ENCODE assay signal across 27 cellular contexts in genomic region chr5:156802501-156802900, GRCh38. TPM values are rescaled to one million over a fixed set of nuclear protein-coding genes. Genes with fewer than 3 reads are reported as not detected.
"Had no signal": no experiment of that assay in that cellular context is flagged by ENCODE, and none has a peak within 500 bp of the region (broad histone marks: within the 10 kb centered on the region; RNA-seq: fewer than 3 reads in every experiment).

No MANE protein-coding gene starts in this region.

- H3K9me3 ChIP-seq: breast epithelium, esophagus muscularis mucosa had no signal

- H3K27me3 ChIP-seq: breast epithelium, esophagus muscularis mucosa, foreskin keratinocyte, heart left ventricle, stomach, suprapubic skin, tibial artery had no signal

- H3K9me3 Mint-ChIP-seq: T-helper 2 cell treated with Interferon-gamma antibody and Interleukin-4, amounts not matched to agents 5 μg/mL and 100 μg/mL, for 36 hours had no signal

- H3K36me3 Mint-ChIP-seq: mesothelial cell of epicardium; stimulated activated naive B cell treated with anti-CD40 and anti-IgM and Interleukin-4, amounts not matched to agents 10 μg/mL and 1 μg/mL and 100 μg/mL, for 72 hours had no signal

- ATAC-seq: activated CD4-positive, alpha-beta T cell treated with anti-CD3 and anti-CD28 coated beads for 36 hours; activated naive CD4-positive, alpha-beta T cell treated with anti-CD3 and anti-CD28 coated beads, Interleukin-2, amount 50 U/mL, for 72 hours; activated T-cell treated with anti-CD3 and anti-CD28 coated beads, Interleukin-2, amount 50 U/mL, for 72 hours; foreskin keratinocyte; heart left ventricle; left colon; naive thymus-derived CD8-positive, alpha-beta T cell; right cardiac atrium; stimulated activated naive B cell treated with anti-CD40 and anti-IgM and Interleukin-4, amounts not matched to agents 10 μg/mL and 1 μg/mL and 100 μg/mL, for 72 hours had no signal

- H3K4me1 Mint-ChIP-seq: activated CD4-positive, alpha-beta T cell treated with anti-CD3 and anti-CD28 coated beads for 36 hours; immature natural killer cell; stimulated activated naive B cell treated with anti-CD40 and anti-IgM and Interleukin-4, amounts not matched to agents 10 μg/mL and 1 μg/mL and 100 μg/mL, for 72 hours had no signal

- H3K4me1 ChIP-seq: breast epithelium, esophagus muscularis mucosa, foreskin keratinocyte, stomach, suprapubic skin, tibial artery had no signal

- DNase-seq: activated CD4-positive, alpha-beta T cell treated with anti-CD3 and anti-CD28 coated beads for 36 hours; activated CD4-positive, CD25-positive, alpha-beta regulatory T cell; activated naive CD4-positive, alpha-beta T cell; activated T-cell treated with anti-CD3 and anti-CD28 coated beads for 4 hours; activated T-cell treated with anti-CD3 and anti-CD28 coated beads, Interleukin-2, amount 50 U/mL, for 72 hours; central memory CD4-positive, alpha-beta T cell; foreskin keratinocyte; heart left ventricle; immature natural killer cell; kidney; left colon; mammary epithelial cell; naive thymus-derived CD8-positive, alpha-beta T cell; posterior cingulate gyrus; right cardiac atrium; stimulated activated CD4-positive, alpha-beta T cell treated with anti-CD3 and anti-CD28 coated beads, Interleukin-15, amount 100 ng/mL, for 24 hours; stimulated activated CD4-positive, alpha-beta T cell treated with anti-CD3 and anti-CD28 coated beads, Interleukin-2, amount 100 ng/mL, for 24 hours; stimulated activated naive B cell treated with anti-CD40 and anti-IgM and Interleukin-4, amounts not matched to agents 10 μg/mL and 1 μg/mL and 100 μg/mL, for 72 hours; stomach; tibial artery had no signal

- H3K4me3 Mint-ChIP-seq: activated CD4-positive, alpha-beta T cell treated with anti-CD3 and anti-CD28 coated beads for 36 hours; activated T-cell treated with anti-CD3 and anti-CD28 coated beads, Interleukin-2, amount 50 U/mL, for 72 hours; immature natural killer cell; mesothelial cell of epicardium; naive thymus-derived CD8-positive, alpha-beta T cell; stimulated activated naive B cell treated with anti-CD40 and anti-IgM and Interleukin-4, amounts not matched to agents 10 μg/mL and 1 μg/mL and 100 μg/mL, for 72 hours; T-helper 2 cell treated with Interferon-gamma antibody and Interleukin-4, amounts not matched to agents 5 μg/mL and 100 μg/mL, for 36 hours had no signal

- H3K36me3 ChIP-seq: breast epithelium, esophagus muscularis mucosa, heart left ventricle, stomach, suprapubic skin, tibial artery had no signal

- H3K27ac Mint-ChIP-seq: activated CD4-positive, alpha-beta T cell treated with anti-CD3 and anti-CD28 coated beads for 36 hours; activated naive CD4-positive, alpha-beta T cell treated with anti-CD3 and anti-CD28 coated beads, Interleukin-2, amount 50 U/mL, for 72 hours; activated T-cell treated with anti-CD3 and anti-CD28 coated beads, Interleukin-2, amount 50 U/mL, for 72 hours; immature natural killer cell; mesothelial cell of epicardium; naive thymus-derived CD8-positive, alpha-beta T cell; stimulated activated naive B cell treated with anti-CD40 and anti-IgM and Interleukin-4, amounts not matched to agents 10 μg/mL and 1 μg/mL and 100 μg/mL, for 72 hours; T-helper 2 cell treated with Interferon-gamma antibody and Interleukin-4, amounts not matched to agents 5 μg/mL and 100 μg/mL, for 36 hours had no signal

- H3K4me3 ChIP-seq: breast epithelium, esophagus muscularis mucosa, heart left ventricle, stomach, suprapubic skin, tibial artery had no signal

- H3K27ac ChIP-seq: breast epithelium, esophagus muscularis mucosa, foreskin keratinocyte, heart left ventricle, stomach, suprapubic skin, tibial artery had no signal

RNA-seq across cellular contexts. Expression of gene PPP1R2B, which starts 47.6 kb away (rescaled TPM):
- total RNA-seq: breast epithelium, esophagus muscularis mucosa, foreskin keratinocyte, heart left ventricle, kidney, left colon, liver, mammary epithelial cell, mesothelial cell of epicardium, right cardiac atrium, stomach had no signal
- polyA plus RNA-seq: heart left ventricle, liver, mammary epithelial cell, right cardiac atrium, stomach had no signal
